In the genomic region with DNA sequence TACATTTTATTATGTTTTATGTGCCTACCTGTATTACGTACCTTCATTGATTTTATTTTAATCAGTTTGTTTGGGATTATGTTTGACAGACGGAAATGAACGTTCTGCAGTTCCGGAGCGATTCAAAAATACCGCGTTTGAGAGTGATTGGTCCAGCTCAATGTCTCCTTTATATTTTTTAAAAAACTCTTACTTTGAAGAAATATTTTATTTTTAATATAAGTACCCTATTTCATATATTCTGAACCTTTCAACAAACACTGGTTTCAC, we compare ENCODE assay signal across 8 cellular contexts.
DNase-seq lines count a peak whose midpoint lies in the region; ATAC-seq, FAIRE-seq and TF ChIP-seq lines count a peak whose summit lies in the region.

No MANE protein-coding gene starts in this region.

- H3K27me3 Mint-ChIP-seq in MCF 10A (ENCODE audit: insufficient read depth, unreplicated experiment) = no peaks in the 10 kb centered on the region

- no peaks in the 10 kb centered on the region for H3K36me3 ChIP-seq in GM06990 (ENCODE audit: control insufficient read depth, insufficient read depth, low read length)
- no peaks in the 10 kb centered on the region for H3K36me3 ChIP-seq in MG63
- no peaks in the 10 kb centered on the region for H3K36me3 ChIP-seq in HepG2 (replicated peaks in 1 of 2; ENCODE audit: control insufficient read depth in 1 of 2, insufficient read depth in 2 of 2, low read length in 2 of 2)
- no peaks in the 10 kb centered on the region for H3K36me3 ChIP-seq in thyroid gland

- H3K4me3 ChIP-seq in GM06990 (replicated peaks; ENCODE audit: low read depth, low read length) = peak overlapping the region; percentile 67
- H3K4me3 ChIP-seq in MG63 = peak overlapping the region; percentile 59
- peak overlapping the region; percentile 55 to 80 (median 60) for H3K4me3 ChIP-seq in HepG2 (replicated peaks in 1 of 3; ENCODE audit: insufficient read depth in 1 of 3, low read depth in 2 of 3, low read length in 3 of 3)
- H3K4me3 ChIP-seq in thyroid gland (replicated peaks in 1 of 3) = peak overlapping the region in 2 of 3 donors; percentile 32 to 39

- no peak for TF ChIP-seq CTCF in GM06990 (IDR thresholded peaks at IDR 0.05; ENCODE audit: insufficient read depth, low read length, poor library complexity, severe bottlenecking)
- TF ChIP-seq CTCF in MCF 10A (IDR thresholded peaks at IDR 0.05; ENCODE audit: unreplicated experiment) = no peak
- TF ChIP-seq CTCF in HepG2 (CRISPR knock-in tag; IDR thresholded peaks at IDR 0.05) = no peak
- no peak for TF ChIP-seq CTCF in thyroid gland (IDR thresholded peaks at IDR 0.05)

- CTCF ChIA-PET in MCF 10A (lab: Yijun Ruan, JAX) (interaction anchor here (0.7 to 3.5 kb wide), 8 partner anchors 13 to 144 kb away, joined by 3 to 15 read pairs (median 4); a partner anchor contains a TSS), HepG2 (lab: Yijun Ruan, JAX; ENCODE audit: low intra/inter-chr PET ratio, low total read pairs) (no interaction called here)

- H4K20me1 ChIP-seq in HepG2 (ENCODE audit: insufficient read depth, low read length) = no peaks in the 10 kb centered on the region

- no peaks in the 10 kb centered on the region for H3K36me3 Mint-ChIP-seq in MCF 10A (ENCODE audit: insufficient read depth, unreplicated experiment)

- TF ChIP-seq EP300 in HepG2 (IDR thresholded peaks at IDR 0.05; ENCODE audit: low read depth in 2 of 2, low read length in 2 of 2) (no peak), HepG2 (CRISPR knock-in tag; IDR thresholded peaks at IDR 0.05; ENCODE audit: borderline replicate concordance) (no peak)

- intact Hi-C loops in MCF 10A (cut with micrococcal nuclease) (loop anchor here (1.0 to 2.0 kb wide), 7 partner anchors 16 to 76 kb away; a partner anchor contains a TSS), HepG2 (cut with micrococcal nuclease; ENCODE audit: unreplicated experiment) (no loop called here), thyroid gland (cut with DNase I) (no loop called here)

- ATAC-seq in HepG2 (no peak), HG03520 (IDR thresholded peaks at IDR 0.05; ENCODE audit: unreplicated experiment) (no peak), GM21529 (IDR thresholded peaks at IDR 0.05; ENCODE audit: unreplicated experiment) (no peak)

- H3K4me3 Mint-ChIP-seq in MCF 10A (ENCODE audit: unreplicated experiment) = peak overlapping the region; percentile 94

- no peaks in the 10 kb centered on the region for H3K79me2 ChIP-seq in HepG2 (ENCODE audit: insufficient read depth, low read length)

- peaks cover 47% of the 10 kb centered on the region for H3K4me1 ChIP-seq in HepG2 (ENCODE audit: insufficient read depth, low read length)
- H3K4me1 ChIP-seq in thyroid gland = peaks cover 7 to 10% of the 10 kb centered on the region in 2 donors

- H3K9ac ChIP-seq in HepG2 (ENCODE audit: insufficient read depth, low read depth, low read length) = peak overlapping the region; percentile 54; the same call in 1 of the 2 replicates

- WGBS in HepG2 (ENCODE audit: low lambda C conversion rate) = 12% methylated on average over 7 of the region's 7 CpGs
- WGBS in thyroid gland, 2 donors = 1 to 2% methylated on average over 7 of the region's 7 CpGs

- peak overlapping the region; percentile 63 for H3K27ac Mint-ChIP-seq in MCF 10A (ENCODE audit: low read depth, unreplicated experiment)

- TF ChIP-seq POLR2A in HepG2 (IDR thresholded peaks at IDR 0.05; ENCODE audit: insufficient read depth in 1 of 2, low read depth in 2 of 2, low read length in 2 of 2) (no peak), thyroid gland (IDR thresholded peaks at IDR 0.05) (no peak)

- DNase-seq in GM06990 (ENCODE audit: extremely low read depth, insufficient read length) (no peak), MG63 (no peak), MCF 10A (ENCODE audit: unreplicated experiment) (no peak), HepG2 (ENCODE audit: low spot score) (no peak), thyroid gland (peak in 1 of 2 donors; percentile 26), NCI-H1930 (lab: John Stamatoyannopoulos, UW) (no peak)

- H3K9me3 ChIP-seq in MG63 (no peaks in the 10 kb centered on the region), HepG2 (ENCODE audit: low read length) (no peaks in the 10 kb centered on the region), thyroid gland (no peaks in the 10 kb centered on the region)

- H2AFZ ChIP-seq in HepG2 (ENCODE audit: low read length) = peak overlapping the region; percentile 74

- H3K27ac ChIP-seq in HepG2 (ENCODE audit: extremely low read length, insufficient read depth, low read length) = peak overlapping the region; percentile 52
- peak overlapping the region in 2 of 3 donors; percentile 58 to 89 for H3K27ac ChIP-seq in thyroid gland

- BruUV-seq in MCF 10A (replicated peaks; lab: Mats Ljungman, UMichigan) (no TSS peak), HepG2 (replicated peaks; lab: Mats Ljungman, UMichigan) (no TSS peak)

- no peak for FAIRE-seq in HepG2 (lab: Jason Lieb, UNC)

- no peak for TF ChIP-seq RAD21 in HepG2 (CRISPR knock-in tag; IDR thresholded peaks at IDR 0.05)

- peak overlapping the region; percentile 97 for H3K4me2 ChIP-seq in HepG2 (ENCODE audit: low read depth, low read length)

- no peaks in the 10 kb centered on the region for H3K9me3 Mint-ChIP-seq in MCF 10A (ENCODE audit: unreplicated experiment)

- in situ Hi-C loops in HepG2 (cut with HindIII; ENCODE audit: extremely low pct_ligation_motif_present, low pct_unique_long_range_greater_than_20kb) = no loop called here

- peaks cover 7% of the 10 kb centered on the region for H3K4me1 Mint-ChIP-seq in MCF 10A (ENCODE audit: insufficient read depth, unreplicated experiment)

- H3K27me3 ChIP-seq in GM06990 (replicated peaks; ENCODE audit: control insufficient read depth, insufficient read depth, low read length) (no peaks in the 10 kb centered on the region), MG63 (no peaks in the 10 kb centered on the region), HepG2 (ENCODE audit: control insufficient read depth in 1 of 2, insufficient read depth in 2 of 2, low read length in 2 of 2) (peaks cover 2 to 37% of the 10 kb centered on the region in 2 experiments; a peak in 3 of 5 replicates), thyroid gland (no peaks in the 10 kb centered on the region)

- POLR2A ChIA-PET in MCF 10A (lab: Yijun Ruan, JAX) (interaction anchor here (0.6 to 2.5 kb wide), 31 partner anchors 8 to 1642 kb away, joined by 3 to 14 read pairs (median 4); a partner anchor contains a TSS), HepG2 (lab: Yijun Ruan, JAX) (interaction anchor here (0.8 to 2.5 kb wide), 13 partner anchors 9 to 126 kb away, joined by 4 to 20 read pairs (median 5); a partner anchor contains a TSS)

TF ChIP-seq in HepG2, 621 proteins besides CTCF, POLR2A, EP300 and RAD21 (continues in another document):
- TF ChIP-seq KDM5A (IDR thresholded peaks at IDR 0.05; ENCODE audit: borderline replicate concordance, low read length) (0 out of 2 replicates have a peak, but pooled peaks have one; percentile 33), CBFB (CRISPR knock-in tag; IDR thresholded peaks at IDR 0.05) (no peak), CREB1 (IDR thresholded peaks at IDR 0.05) (no peak), CREB1 (CRISPR knock-in tag; IDR thresholded peaks at IDR 0.05) (no peak), SIN3A (IDR thresholded peaks at IDR 0.05; ENCODE audit: borderline replicate concordance, low read depth, low read length) (peak; percentile 82), ZNF496 (CRISPR knock-in tag; IDR thresholded peaks at IDR 0.05; ENCODE audit: insufficient replicate concordance) (no peak), SAP130 (CRISPR knock-in tag; IDR thresholded peaks at IDR 0.05; ENCODE audit: low read depth) (peak; percentile 71)
- TF ChIP-seq, protein P1, sequence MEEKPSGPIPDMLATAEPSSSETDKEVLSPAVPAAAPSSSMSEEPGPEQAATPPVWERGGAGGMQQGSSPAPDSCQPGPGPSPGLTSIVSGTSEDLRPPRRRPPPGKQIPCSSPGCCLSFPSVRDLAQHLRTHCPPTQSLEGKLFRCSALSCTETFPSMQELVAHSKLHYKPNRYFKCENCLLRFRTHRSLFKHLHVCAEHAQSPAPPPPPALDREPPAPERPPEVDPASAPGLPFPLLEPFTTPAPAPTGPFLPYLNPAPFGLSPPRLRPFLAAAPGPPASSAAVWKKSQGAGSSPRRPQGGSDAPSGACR (CRISPR knock-in tag; IDR thresholded peaks at IDR 0.05) = no peak
- TF ChIP-seq, protein P2, sequence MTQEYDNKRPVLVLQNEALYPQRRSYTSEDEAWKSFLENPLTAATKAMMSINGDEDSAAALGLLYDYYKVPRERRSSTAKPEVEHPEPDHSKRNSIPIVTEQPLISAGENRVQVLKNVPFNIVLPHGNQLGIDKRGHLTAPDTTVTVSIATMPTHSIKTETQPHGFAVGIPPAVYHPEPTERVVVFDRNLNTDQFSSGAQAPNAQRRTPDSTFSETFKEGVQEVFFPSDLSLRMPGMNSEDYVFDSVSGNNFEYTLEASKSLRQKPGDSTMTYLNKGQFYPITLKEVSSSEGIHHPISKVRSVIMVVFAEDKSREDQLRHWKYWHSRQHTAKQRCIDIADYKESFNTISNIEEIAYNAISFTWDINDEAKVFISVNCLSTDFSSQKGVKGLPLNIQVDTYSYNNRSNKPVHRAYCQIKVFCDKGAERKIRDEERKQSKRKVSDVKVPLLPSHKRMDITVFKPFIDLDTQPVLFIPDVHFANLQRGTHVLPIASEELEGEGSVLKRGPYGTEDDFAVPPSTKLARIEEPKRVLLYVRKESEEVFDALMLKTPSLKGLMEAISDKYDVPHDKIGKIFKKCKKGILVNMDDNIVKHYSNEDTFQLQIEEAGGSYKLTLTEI (CRISPR knock-in tag; conservative IDR thresholded peaks at IDR 0.05) = no peak
- TF ChIP-seq, protein P3, sequence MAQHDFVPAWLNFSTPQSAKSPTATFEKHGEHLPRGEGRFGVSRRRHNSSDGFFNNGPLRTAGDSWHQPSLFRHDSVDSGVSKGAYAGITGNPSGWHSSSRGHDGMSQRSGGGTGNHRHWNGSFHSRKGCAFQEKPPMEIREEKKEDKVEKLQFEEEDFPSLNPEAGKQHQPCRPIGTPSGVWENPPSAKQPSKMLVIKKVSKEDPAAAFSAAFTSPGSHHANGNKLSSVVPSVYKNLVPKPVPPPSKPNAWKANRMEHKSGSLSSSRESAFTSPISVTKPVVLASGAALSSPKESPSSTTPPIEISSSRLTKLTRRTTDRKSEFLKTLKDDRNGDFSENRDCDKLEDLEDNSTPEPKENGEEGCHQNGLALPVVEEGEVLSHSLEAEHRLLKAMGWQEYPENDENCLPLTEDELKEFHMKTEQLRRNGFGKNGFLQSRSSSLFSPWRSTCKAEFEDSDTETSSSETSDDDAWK (CRISPR knock-in tag; IDR thresholded peaks at IDR 0.05) = no peak
